1 cellular context compared by ENCODE assay signal in the genomic region with DNA sequence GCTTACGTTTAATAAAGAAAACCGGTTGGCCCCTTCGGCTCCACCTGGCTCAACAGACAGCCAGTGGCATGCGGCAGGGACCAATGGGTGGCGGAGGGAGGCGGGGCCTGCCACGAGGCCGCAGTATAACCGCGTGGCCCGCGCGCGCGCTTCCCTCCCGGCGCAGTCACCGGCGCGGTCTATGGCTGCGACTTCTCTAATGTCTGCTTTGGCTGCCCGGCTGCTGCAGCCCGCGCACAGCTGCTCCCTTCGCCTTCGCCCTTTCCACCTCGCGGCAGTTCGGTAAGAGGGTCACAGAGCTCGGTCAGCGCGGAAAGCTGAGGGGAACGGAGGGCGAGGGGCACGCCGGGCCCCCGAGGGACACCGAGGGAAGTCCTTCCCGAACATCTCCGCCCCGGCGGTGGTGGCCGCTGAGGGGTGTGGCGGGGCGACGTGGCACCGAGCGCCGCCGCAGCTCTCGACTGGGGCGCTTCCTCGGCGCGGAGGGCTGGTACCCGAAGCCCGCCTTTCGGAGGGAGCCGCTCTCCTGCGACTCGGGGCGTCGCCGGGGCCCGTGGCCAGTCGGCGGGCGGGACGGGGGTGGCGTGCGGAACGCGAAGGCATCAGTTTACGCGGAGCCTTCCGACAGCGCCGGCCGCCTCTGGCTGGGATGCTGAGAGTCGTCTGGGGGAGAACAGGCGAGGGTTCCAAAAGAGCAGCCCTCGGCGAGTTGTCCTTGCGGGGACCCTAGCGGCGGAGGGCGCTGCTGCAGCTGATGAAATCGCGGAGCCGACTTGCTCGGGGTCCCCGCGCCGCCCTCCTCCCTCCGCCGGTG.
TF ChIP-seq lines count a peak whose summit lies in the region.

A gene (plus strand): TSS at position 155 of the 814 bp plus-strand sequence. CDS start 27 bp downstream, at position 182.

TF ChIP-seq in HepG2, 621 proteins besides CTCF, POLR2A, EP300 and RAD21 (continued from another document and continues in another):
- TF ChIP-seq, protein P1, sequence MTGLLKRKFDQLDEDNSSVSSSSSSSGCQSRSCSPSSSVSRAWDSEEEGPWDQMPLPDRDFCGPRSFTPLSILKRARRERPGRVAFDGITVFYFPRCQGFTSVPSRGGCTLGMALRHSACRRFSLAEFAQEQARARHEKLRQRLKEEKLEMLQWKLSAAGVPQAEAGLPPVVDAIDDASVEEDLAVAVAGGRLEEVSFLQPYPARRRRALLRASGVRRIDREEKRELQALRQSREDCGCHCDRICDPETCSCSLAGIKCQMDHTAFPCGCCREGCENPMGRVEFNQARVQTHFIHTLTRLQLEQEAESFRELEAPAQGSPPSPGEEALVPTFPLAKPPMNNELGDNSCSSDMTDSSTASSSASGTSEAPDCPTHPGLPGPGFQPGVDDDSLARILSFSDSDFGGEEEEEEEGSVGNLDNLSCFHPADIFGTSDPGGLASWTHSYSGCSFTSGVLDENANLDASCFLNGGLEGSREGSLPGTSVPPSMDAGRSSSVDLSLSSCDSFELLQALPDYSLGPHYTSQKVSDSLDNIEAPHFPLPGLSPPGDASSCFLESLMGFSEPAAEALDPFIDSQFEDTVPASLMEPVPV (CRISPR knock-in tag; IDR thresholded peaks at IDR 0.05), result peak; percentile 96
- TF ChIP-seq ZNF607 (CRISPR knock-in tag; IDR thresholded peaks at IDR 0.05; ENCODE audit: borderline replicate concordance), result peak; percentile 84; the same call in 1 of the 2 replicates
- TF ChIP-seq, protein P2, sequence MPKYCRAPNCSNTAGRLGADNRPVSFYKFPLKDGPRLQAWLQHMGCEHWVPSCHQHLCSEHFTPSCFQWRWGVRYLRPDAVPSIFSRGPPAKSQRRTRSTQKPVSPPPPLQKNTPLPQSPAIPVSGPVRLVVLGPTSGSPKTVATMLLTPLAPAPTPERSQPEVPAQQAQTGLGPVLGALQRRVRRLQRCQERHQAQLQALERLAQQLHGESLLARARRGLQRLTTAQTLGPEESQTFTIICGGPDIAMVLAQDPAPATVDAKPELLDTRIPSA (CRISPR knock-in tag; IDR thresholded peaks at IDR 0.05; ENCODE audit: borderline replicate concordance), result 0 out of 2 replicates have a peak, but pooled peaks have one; percentile 90
- TF ChIP-seq ZNF180 (CRISPR knock-in tag; IDR thresholded peaks at IDR 0.05; ENCODE audit: borderline replicate concordance, low read depth), result no peak
- no peak for TF ChIP-seq ATRX (CRISPR knock-in tag; IDR thresholded peaks at IDR 0.05; ENCODE audit: borderline replicate concordance)
- TF ChIP-seq, protein P3, sequence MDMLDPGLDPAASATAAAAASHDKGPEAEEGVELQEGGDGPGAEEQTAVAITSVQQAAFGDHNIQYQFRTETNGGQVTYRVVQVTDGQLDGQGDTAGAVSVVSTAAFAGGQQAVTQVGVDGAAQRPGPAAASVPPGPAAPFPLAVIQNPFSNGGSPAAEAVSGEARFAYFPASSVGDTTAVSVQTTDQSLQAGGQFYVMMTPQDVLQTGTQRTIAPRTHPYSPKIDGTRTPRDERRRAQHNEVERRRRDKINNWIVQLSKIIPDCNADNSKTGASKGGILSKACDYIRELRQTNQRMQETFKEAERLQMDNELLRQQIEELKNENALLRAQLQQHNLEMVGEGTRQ (IDR thresholded peaks at IDR 0.05; ENCODE audit: low read depth, low read length), result peak; percentile 41; the same call in 1 of the 2 replicates
- TF ChIP-seq, protein P3 (CRISPR knock-in tag; IDR thresholded peaks at IDR 0.05; ENCODE audit: borderline replicate concordance), result peak; percentile 32; the same call in 1 of the 2 replicates
- TF ChIP-seq, protein P4, sequence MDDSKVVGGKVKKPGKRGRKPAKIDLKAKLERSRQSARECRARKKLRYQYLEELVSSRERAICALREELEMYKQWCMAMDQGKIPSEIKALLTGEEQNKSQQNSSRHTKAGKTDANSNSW (CRISPR knock-in tag; IDR thresholded peaks at IDR 0.05; ENCODE audit: borderline replicate concordance), result 0 out of 2 replicates have a peak, but pooled peaks have one; percentile 71
- TF ChIP-seq ZNF510 (CRISPR knock-in tag; IDR thresholded peaks at IDR 0.05; ENCODE audit: low read depth), result no peak; the same call in 1 of the 2 replicates
- TF ChIP-seq ZEB1 (IDR thresholded peaks at IDR 0.05; ENCODE audit: insufficient replicate concordance, low read depth), result no peak
- TF ChIP-seq SIN3A (IDR thresholded peaks at IDR 0.05; ENCODE audit: borderline replicate concordance, low read depth, low read length), result peak; percentile 79; the same call in 1 of the 2 replicates
- peak; percentile 77 for TF ChIP-seq HDAC1 (CRISPR knock-in tag; IDR thresholded peaks at IDR 0.05)
- no peak for TF ChIP-seq PCBP2 (optimal IDR thresholded peaks at IDR 0.05; ENCODE audit: low read depth, low read length, poor library complexity, severe bottlenecking)
- 0 out of 2 replicates have a peak, but pooled peaks have one; percentile 29 for TF ChIP-seq ZKSCAN8 (CRISPR knock-in tag; IDR thresholded peaks at IDR 0.05; ENCODE audit: borderline replicate concordance)
- TF ChIP-seq ZNF446 (CRISPR knock-in tag; IDR thresholded peaks at IDR 0.05), result 0 out of 2 replicates have a peak, but pooled peaks have one; percentile 57
- TF ChIP-seq, protein P5, sequence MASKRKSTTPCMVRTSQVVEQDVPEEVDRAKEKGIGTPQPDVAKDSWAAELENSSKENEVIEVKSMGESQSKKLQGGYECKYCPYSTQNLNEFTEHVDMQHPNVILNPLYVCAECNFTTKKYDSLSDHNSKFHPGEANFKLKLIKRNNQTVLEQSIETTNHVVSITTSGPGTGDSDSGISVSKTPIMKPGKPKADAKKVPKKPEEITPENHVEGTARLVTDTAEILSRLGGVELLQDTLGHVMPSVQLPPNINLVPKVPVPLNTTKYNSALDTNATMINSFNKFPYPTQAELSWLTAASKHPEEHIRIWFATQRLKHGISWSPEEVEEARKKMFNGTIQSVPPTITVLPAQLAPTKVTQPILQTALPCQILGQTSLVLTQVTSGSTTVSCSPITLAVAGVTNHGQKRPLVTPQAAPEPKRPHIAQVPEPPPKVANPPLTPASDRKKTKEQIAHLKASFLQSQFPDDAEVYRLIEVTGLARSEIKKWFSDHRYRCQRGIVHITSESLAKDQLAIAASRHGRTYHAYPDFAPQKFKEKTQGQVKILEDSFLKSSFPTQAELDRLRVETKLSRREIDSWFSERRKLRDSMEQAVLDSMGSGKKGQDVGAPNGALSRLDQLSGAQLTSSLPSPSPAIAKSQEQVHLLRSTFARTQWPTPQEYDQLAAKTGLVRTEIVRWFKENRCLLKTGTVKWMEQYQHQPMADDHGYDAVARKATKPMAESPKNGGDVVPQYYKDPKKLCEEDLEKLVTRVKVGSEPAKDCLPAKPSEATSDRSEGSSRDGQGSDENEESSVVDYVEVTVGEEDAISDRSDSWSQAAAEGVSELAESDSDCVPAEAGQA (IDR thresholded peaks at IDR 0.05; ENCODE audit: low read depth), result no peak
- TF ChIP-seq, protein P5 (CRISPR knock-in tag; IDR thresholded peaks at IDR 0.05; ENCODE audit: borderline replicate concordance), result peak; percentile 73; the same call in 1 of the 2 replicates
- no peak for TF ChIP-seq MZF1 (CRISPR knock-in tag; IDR thresholded peaks at IDR 0.05; ENCODE audit: borderline replicate concordance)
- TF ChIP-seq, protein P6, sequence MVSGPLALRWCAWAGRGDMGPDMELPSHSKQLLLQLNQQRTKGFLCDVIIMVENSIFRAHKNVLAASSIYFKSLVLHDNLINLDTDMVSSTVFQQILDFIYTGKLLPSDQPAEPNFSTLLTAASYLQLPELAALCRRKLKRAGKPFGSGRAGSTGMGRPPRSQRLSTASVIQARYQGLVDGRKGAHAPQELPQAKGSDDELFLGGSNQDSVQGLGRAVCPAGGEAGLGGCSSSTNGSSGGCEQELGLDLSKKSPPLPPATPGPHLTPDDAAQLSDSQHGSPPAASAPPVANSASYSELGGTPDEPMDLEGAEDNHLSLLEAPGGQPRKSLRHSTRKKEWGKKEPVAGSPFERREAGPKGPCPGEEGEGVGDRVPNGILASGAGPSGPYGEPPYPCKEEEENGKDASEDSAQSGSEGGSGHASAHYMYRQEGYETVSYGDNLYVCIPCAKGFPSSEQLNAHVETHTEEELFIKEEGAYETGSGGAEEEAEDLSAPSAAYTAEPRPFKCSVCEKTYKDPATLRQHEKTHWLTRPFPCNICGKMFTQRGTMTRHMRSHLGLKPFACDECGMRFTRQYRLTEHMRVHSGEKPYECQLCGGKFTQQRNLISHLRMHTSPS (CRISPR knock-in tag; IDR thresholded peaks at IDR 0.05; ENCODE audit: low read depth), result 0 out of 2 replicates have a peak, but pooled peaks have one; percentile 69
- peak; percentile 68 for TF ChIP-seq NCOA2 (CRISPR knock-in tag; IDR thresholded peaks at IDR 0.05)
- no peak for TF ChIP-seq FOSL1 (CRISPR knock-in tag; IDR thresholded peaks at IDR 0.05; ENCODE audit: borderline replicate concordance)
- TF ChIP-seq, protein P7, sequence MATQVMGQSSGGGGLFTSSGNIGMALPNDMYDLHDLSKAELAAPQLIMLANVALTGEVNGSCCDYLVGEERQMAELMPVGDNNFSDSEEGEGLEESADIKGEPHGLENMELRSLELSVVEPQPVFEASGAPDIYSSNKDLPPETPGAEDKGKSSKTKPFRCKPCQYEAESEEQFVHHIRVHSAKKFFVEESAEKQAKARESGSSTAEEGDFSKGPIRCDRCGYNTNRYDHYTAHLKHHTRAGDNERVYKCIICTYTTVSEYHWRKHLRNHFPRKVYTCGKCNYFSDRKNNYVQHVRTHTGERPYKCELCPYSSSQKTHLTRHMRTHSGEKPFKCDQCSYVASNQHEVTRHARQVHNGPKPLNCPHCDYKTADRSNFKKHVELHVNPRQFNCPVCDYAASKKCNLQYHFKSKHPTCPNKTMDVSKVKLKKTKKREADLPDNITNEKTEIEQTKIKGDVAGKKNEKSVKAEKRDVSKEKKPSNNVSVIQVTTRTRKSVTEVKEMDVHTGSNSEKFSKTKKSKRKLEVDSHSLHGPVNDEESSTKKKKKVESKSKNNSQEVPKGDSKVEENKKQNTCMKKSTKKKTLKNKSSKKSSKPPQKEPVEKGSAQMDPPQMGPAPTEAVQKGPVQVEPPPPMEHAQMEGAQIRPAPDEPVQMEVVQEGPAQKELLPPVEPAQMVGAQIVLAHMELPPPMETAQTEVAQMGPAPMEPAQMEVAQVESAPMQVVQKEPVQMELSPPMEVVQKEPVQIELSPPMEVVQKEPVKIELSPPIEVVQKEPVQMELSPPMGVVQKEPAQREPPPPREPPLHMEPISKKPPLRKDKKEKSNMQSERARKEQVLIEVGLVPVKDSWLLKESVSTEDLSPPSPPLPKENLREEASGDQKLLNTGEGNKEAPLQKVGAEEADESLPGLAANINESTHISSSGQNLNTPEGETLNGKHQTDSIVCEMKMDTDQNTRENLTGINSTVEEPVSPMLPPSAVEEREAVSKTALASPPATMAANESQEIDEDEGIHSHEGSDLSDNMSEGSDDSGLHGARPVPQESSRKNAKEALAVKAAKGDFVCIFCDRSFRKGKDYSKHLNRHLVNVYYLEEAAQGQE (IDR thresholded peaks at IDR 0.05; ENCODE audit: borderline replicate concordance in 1 of 2, low read depth in 1 of 2, low read length in 2 of 2), result peak in 1 of 2 experiments; percentile 67; a peak in 1 of 4 replicates
- TF ChIP-seq SP2 (CRISPR knock-in tag; IDR thresholded peaks at IDR 0.05), result peak; percentile 90
- TF ChIP-seq CCAR2 (optimal IDR thresholded peaks at IDR 0.05; ENCODE audit: low read depth, low read length), result no peak
- TF ChIP-seq, protein P8, sequence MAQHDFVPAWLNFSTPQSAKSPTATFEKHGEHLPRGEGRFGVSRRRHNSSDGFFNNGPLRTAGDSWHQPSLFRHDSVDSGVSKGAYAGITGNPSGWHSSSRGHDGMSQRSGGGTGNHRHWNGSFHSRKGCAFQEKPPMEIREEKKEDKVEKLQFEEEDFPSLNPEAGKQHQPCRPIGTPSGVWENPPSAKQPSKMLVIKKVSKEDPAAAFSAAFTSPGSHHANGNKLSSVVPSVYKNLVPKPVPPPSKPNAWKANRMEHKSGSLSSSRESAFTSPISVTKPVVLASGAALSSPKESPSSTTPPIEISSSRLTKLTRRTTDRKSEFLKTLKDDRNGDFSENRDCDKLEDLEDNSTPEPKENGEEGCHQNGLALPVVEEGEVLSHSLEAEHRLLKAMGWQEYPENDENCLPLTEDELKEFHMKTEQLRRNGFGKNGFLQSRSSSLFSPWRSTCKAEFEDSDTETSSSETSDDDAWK (CRISPR knock-in tag; IDR thresholded peaks at IDR 0.05), result no peak
- no peak for TF ChIP-seq TCF12 (IDR thresholded peaks at IDR 0.05)
- 0 out of 2 replicates have a peak, but pooled peaks have one; percentile 47 for TF ChIP-seq TCF12 (CRISPR knock-in tag; IDR thresholded peaks at IDR 0.05)
- peak; percentile 41 for TF ChIP-seq ZBTB7B (CRISPR knock-in tag; IDR thresholded peaks at IDR 0.05)
- no peak for TF ChIP-seq ZNF143 (CRISPR knock-in tag; IDR thresholded peaks at IDR 0.05)
- TF ChIP-seq ZNF530 (CRISPR knock-in tag; IDR thresholded peaks at IDR 0.05; ENCODE audit: low read depth), result no peak
- peak; percentile 97 for TF ChIP-seq GTF2F1 (IDR thresholded peaks at IDR 0.05; ENCODE audit: low read length)
- peak; percentile 58; the same call in 1 of the 2 replicates for TF ChIP-seq NR2C2 (CRISPR knock-in tag; IDR thresholded peaks at IDR 0.05; ENCODE audit: borderline replicate concordance)
- TF ChIP-seq MYNN (CRISPR knock-in tag; IDR thresholded peaks at IDR 0.05; ENCODE audit: low read depth), result no peak; the same call in 1 of the 2 replicates
- TF ChIP-seq ZNF101 (CRISPR knock-in tag; IDR thresholded peaks at IDR 0.05; ENCODE audit: borderline replicate concordance, low read depth), result peak; percentile 61; the same call in 1 of the 2 replicates
- peak; percentile 88; the same call in 1 of the 2 replicates for TF ChIP-seq ZFP90 (CRISPR knock-in tag; IDR thresholded peaks at IDR 0.05; ENCODE audit: borderline replicate concordance)
- TF ChIP-seq ZNF33B (CRISPR knock-in tag; IDR thresholded peaks at IDR 0.05), result peak; percentile 89
- TF ChIP-seq FLYWCH1 (CRISPR knock-in tag; IDR thresholded peaks at IDR 0.05), result no peak
- TF ChIP-seq NFE2L1 (CRISPR knock-in tag; IDR thresholded peaks at IDR 0.05; ENCODE audit: borderline replicate concordance), result peak; percentile 81; the same call in 1 of the 2 replicates
- peak; percentile 94 for TF ChIP-seq POGZ (CRISPR knock-in tag; IDR thresholded peaks at IDR 0.05)
